In genomic region chr17:31072186-31072585, GRCh38 we compare ENCODE assay signal across 16 cellular contexts. TPM values are rescaled to one million over a fixed set of nuclear protein-coding genes. Genes with fewer than 3 reads are reported as not detected.
DNase-seq lines count a peak whose midpoint lies in the region; ATAC-seq, FAIRE-seq and TF ChIP-seq lines count a peak whose summit lies in the region.
"Had no signal": no experiment of that assay in that cellular context is flagged by ENCODE, and none has a peak within 500 bp of the region (broad histone marks: within the 10 kb centered on the region; RNA-seq: fewer than 3 reads in every experiment).

No MANE protein-coding gene starts in this region.

- H3K4me3 ChIP-seq in BJ (ENCODE audit: low read depth, low read length) (no peak overlapping the region), adrenal gland (no peak overlapping the region)

- peaks cover 6% of the 10 kb centered on the region for H3K36me3 Mint-ChIP-seq in MCF 10A (ENCODE audit: insufficient read depth, unreplicated experiment)
- H3K36me3 Mint-ChIP-seq: naive thymus-derived CD8-positive, alpha-beta T cell had no signal

- peaks cover 10 to 12% of the 10 kb centered on the region in 2 donors for H3K4me1 ChIP-seq in adrenal gland (replicated peaks in 1 of 2)

- ATAC-seq in HG03457 (IDR thresholded peaks at IDR 0.05; ENCODE audit: unreplicated experiment): no peak
- ATAC-seq: activated T-cell treated with anti-CD3 and anti-CD28 coated beads, Interleukin-2, amount 50 U/mL, for 4 hours; naive thymus-derived CD8-positive, alpha-beta T cell; sciatic nerve; stimulated activated naive CD8-positive, alpha-beta T cell treated with anti-CD3 and anti-CD28 coated beads, Interleukin-15, amount 100 ng/mL, for 72 hours had no signal

- TF ChIP-seq CTCF in BJ (IDR thresholded peaks at IDR 0.05; ENCODE audit: insufficient read depth, low read depth, low read length) (no peak), MCF 10A (IDR thresholded peaks at IDR 0.05; ENCODE audit: unreplicated experiment) (no peak), adrenal gland (IDR thresholded peaks at IDR 0.05) (no peak)

- TF ChIP-seq POLR2A in adrenal gland (IDR thresholded peaks at IDR 0.05): no peak

- peak; percentile 41 for DNase-seq in BJ (ENCODE audit: low read depth)
- DNase-seq in HTR-8/SVneo (ENCODE audit: insufficient read length, low spot score): peak; percentile 79
- peak; percentile 95 for DNase-seq in MCF 10A (ENCODE audit: unreplicated experiment)
- peak; percentile 62 for DNase-seq in left kidney (ENCODE audit: low read depth, low spot score)
- no peak for DNase-seq in posterior vena cava (ENCODE audit: low spot score)
- DNase-seq in adrenal gland: no peak
- no peak for DNase-seq in GM19240 (ENCODE audit: insufficient read length, low spot score)
- DNase-seq: activated T-cell treated with anti-CD3 and anti-CD28 coated beads, Interleukin-2, amount 50 U/mL, for 4 hours; anterior cingulate cortex; CD4-positive, alpha-beta T cell; naive thymus-derived CD8-positive, alpha-beta T cell; NCI-H2029 treated with DMSO at 0.1 percent for 48 hours; stimulated activated naive CD8-positive, alpha-beta T cell treated with anti-CD3 and anti-CD28 coated beads, Interleukin-15, amount 100 ng/mL, for 72 hours; SW 1271 had no signal

- CTCF ChIA-PET in BJ (lab: Yijun Ruan, JAX) (interaction anchor here (0.6 kb wide), 2 partner anchors 31 to 73 kb away, joined by 3 to 5 read pairs; no protein-coding TSS in a partner anchor), MCF 10A (lab: Yijun Ruan, JAX) (interaction anchor here (0.9 to 1.3 kb wide), 2 partner anchors 23 to 145 kb away, joined by 5 to 8 read pairs; partner anchors contain the start of gene NF1)

- peak overlapping the region; percentile 71 for H3K27ac Mint-ChIP-seq in MCF 10A (ENCODE audit: low read depth, unreplicated experiment)
- H3K27ac Mint-ChIP-seq: CD4-positive, alpha-beta T cell; naive thymus-derived CD8-positive, alpha-beta T cell; stimulated activated naive CD8-positive, alpha-beta T cell treated with anti-CD3 and anti-CD28 coated beads, Interleukin-15, amount 100 ng/mL, for 72 hours had no signal

- no peaks in the 10 kb centered on the region for H3K27me3 ChIP-seq in BJ (ENCODE audit: control insufficient read depth, insufficient read depth, low read length)
- no peaks in the 10 kb centered on the region for H3K27me3 ChIP-seq in adrenal gland

- POLR2A ChIA-PET in BJ (lab: Charles Lee): no interaction called here
- POLR2A ChIA-PET in MCF 10A (lab: Yijun Ruan, JAX): interaction anchor here (0.6 to 3.8 kb wide), 15 partner anchors 11 to 144 kb away, joined by 3 to 32 read pairs (median 5); partner anchors contain the start of genes NF1 and RNF135

- H3K36me3 ChIP-seq in BJ (ENCODE audit: control insufficient read depth, insufficient read depth, low read length) (no peaks in the 10 kb centered on the region), adrenal gland (replicated peaks in 1 of 2) (no peaks in the 10 kb centered on the region)

- H3K4me3 Mint-ChIP-seq in MCF 10A (ENCODE audit: unreplicated experiment): peak overlapping the region; percentile 41
- H3K4me3 Mint-ChIP-seq: activated T-cell treated with anti-CD3 and anti-CD28 coated beads, Interleukin-2, amount 50 U/mL, for 4 hours; CD4-positive, alpha-beta T cell; naive thymus-derived CD8-positive, alpha-beta T cell; stimulated activated naive CD8-positive, alpha-beta T cell treated with anti-CD3 and anti-CD28 coated beads, Interleukin-15, amount 100 ng/mL, for 72 hours had no signal

- no peaks in the 10 kb centered on the region for H3K9me3 ChIP-seq in adrenal gland (replicated peaks in 1 of 3)

- FAIRE-seq in HTR-8/SVneo (lab: Jason Lieb, UNC): peak; percentile 81

- peaks cover 32% of the 10 kb centered on the region for H3K4me1 Mint-ChIP-seq in MCF 10A (ENCODE audit: insufficient read depth, unreplicated experiment)
- H3K4me1 Mint-ChIP-seq: naive thymus-derived CD8-positive, alpha-beta T cell had no signal

- intact Hi-C loops in MCF 10A (cut with micrococcal nuclease) (no loop called here), posterior vena cava (cut with DNase I) (no loop called here), adrenal gland (cut with DNase I) (no loop called here)

- no peak overlapping the region for H3K27ac ChIP-seq in adrenal gland

- BruUV-seq in MCF 10A (replicated peaks; lab: Mats Ljungman, UMichigan): no TSS peak

- H3K27me3 Mint-ChIP-seq in MCF 10A (ENCODE audit: insufficient read depth, unreplicated experiment): no peaks in the 10 kb centered on the region
- H3K27me3 Mint-ChIP-seq: CD4-positive, alpha-beta T cell; stimulated activated naive CD8-positive, alpha-beta T cell treated with anti-CD3 and anti-CD28 coated beads, Interleukin-15, amount 100 ng/mL, for 72 hours had no signal

- no peaks in the 10 kb centered on the region for H3K9me3 Mint-ChIP-seq in MCF 10A (ENCODE audit: unreplicated experiment)
- H3K9me3 Mint-ChIP-seq: activated T-cell treated with anti-CD3 and anti-CD28 coated beads, Interleukin-2, amount 50 U/mL, for 4 hours; CD4-positive, alpha-beta T cell; naive thymus-derived CD8-positive, alpha-beta T cell; stimulated activated naive CD8-positive, alpha-beta T cell treated with anti-CD3 and anti-CD28 coated beads, Interleukin-15, amount 100 ng/mL, for 72 hours had no signal

RNA-seq across cellular contexts. Expression of gene NF1, which starts 22.6 kb away (rescaled TPM):
- polyA plus RNA-seq in BJ (2011; rRNA removed): 29.3 and 48.2 TPM in 2 replicates
- 108 and 115 TPM in 2 replicates for polyA minus RNA-seq in BJ (2011; rRNA and poly(A)+ RNA removed)
- total RNA-seq in MCF 10A (2022): 58.5 and 60.2 TPM in 2 replicates
- 10 to 100 TPM; 47.7 to 70.1 TPM for total RNA-seq in posterior vena cava
- total RNA-seq in adrenal gland: 10 to 100 TPM; 49.5 to 91.3 (median 60.9) TPM
- 10 to 100 TPM in 2 of 3 donors, 1 to 10 TPM in 1; 8.8 to 29.0 (median 11.5) TPM for polyA plus RNA-seq in adrenal gland

Comparison
In these comparisons a context has a peak if more than half of its experiments do, and no peak if none do; other contexts are left out.
1. DNase-seq: peak in BJ (single experiment), HTR-8/SVneo (single experiment), MCF 10A (single experiment) and left kidney (single experiment); none in posterior vena cava (single experiment), adrenal gland (0 of 7) and GM19240 (single experiment).